In the genomic region with DNA sequence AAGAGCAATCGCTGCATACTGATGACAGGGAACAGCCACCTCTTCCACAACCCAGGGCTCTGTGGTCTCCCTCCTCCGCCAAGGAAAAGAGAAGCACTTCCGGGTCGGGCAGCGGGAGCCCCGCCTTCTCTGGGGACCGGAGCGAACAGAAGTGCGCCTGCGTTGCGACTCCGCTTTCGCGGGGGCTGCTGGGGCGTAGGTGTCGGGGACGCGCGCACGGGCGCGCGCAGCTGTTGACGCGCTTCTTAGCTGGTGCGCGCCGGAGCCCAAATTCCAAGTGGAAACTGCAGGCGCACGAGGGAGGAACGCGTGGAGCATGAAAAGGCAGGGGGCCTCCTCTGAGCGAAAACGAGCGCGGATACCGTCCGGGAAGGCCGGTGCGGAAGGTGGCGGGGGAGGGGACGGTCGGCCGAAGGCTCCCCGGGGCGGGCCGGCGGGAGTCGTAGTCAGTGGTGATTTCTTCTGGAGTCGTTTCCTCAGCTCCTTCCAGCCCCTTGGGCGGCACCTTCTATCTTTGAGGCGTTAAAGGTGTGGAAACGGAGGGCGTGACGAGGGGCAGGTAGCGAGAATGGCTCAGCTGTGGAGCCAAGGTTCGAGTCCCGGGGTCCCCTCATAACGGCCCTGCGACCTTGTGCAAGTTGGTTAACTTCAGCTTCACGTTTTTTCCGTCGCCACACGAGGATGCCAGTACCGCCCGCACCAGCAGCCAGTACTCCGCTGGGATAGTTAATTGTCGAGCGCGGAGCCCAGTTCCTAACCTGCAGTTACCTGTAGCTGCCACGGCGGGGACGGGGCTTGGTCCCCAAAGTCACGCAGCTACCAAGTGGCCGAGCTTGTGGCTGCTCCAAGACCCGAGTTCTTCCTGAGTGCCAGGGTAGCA, we compare ENCODE assay signal across 8 cellular contexts. TPM values are rescaled to one million over a fixed set of nuclear protein-coding genes. Genes with fewer than 3 reads are reported as not detected.
DNase-seq lines count a peak whose midpoint lies in the region; ATAC-seq and TF ChIP-seq lines count a peak whose summit lies in the region.

A gene (minus strand): TSS at position 95 of the 880 bp plus-strand sequence. CDS start 78 bp downstream, at position 17.
A gene with protein sequence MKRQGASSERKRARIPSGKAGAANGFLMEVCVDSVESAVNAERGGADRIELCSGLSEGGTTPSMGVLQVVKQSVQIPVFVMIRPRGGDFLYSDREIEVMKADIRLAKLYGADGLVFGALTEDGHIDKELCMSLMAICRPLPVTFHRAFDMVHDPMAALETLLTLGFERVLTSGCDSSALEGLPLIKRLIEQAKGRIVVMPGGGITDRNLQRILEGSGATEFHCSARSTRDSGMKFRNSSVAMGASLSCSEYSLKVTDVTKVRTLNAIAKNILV (plus strand): TSS at position 202 of the 880 bp plus-strand sequence. CDS start 115 bp downstream, at position 317.

- TF ChIP-seq EP300 in ovary (IDR thresholded peaks at IDR 0.05): no peak

- no peaks in the 10 kb centered on the region for H3K9me3 ChIP-seq in ovary
- no peaks in the 10 kb centered on the region for H3K9me3 ChIP-seq in thyroid gland

- no peaks in the 10 kb centered on the region for H3K36me3 ChIP-seq in ovary
- peaks cover 5 to 9% of the 10 kb centered on the region in 2 donors for H3K36me3 ChIP-seq in thyroid gland

- ATAC-seq in HG02763 (IDR thresholded peaks at IDR 0.05; ENCODE audit: unreplicated experiment) (peak; percentile 91), Right ventricle myocardium inferior (peak; percentile 99)

- TF ChIP-seq CTCF in GM12873 (IDR thresholded peaks at IDR 0.05; ENCODE audit: insufficient read depth, low read depth, low read length, missing control alignments) (peak; percentile 70), ovary (IDR thresholded peaks at IDR 0.05) (peak in 1 of 3 donors; percentile 25), thyroid gland (IDR thresholded peaks at IDR 0.05) (peak in 5 of 6 experiments; percentile 16 to 63 (median 36))

- peak; percentile 90 to 94 (median 91) for DNase-seq in NCI-H1417 (lab: John Stamatoyannopoulos, UW)
- DNase-seq in SW 1271 (lab: John Stamatoyannopoulos, UW): peak; percentile 75 to 83
- peak; percentile 85 for DNase-seq in activated naive CD8-positive, alpha-beta T cell treated with anti-CD3 and anti-CD28 coated beads, Interleukin-2, amount 50 U/mL, for 16 hours (ENCODE audit: low read depth, low spot score)
- DNase-seq in Right ventricle myocardium inferior (ENCODE audit: missing footprints): peak; percentile 98
- peak; percentile 96 to 99 (median 97) for DNase-seq in ovary
- DNase-seq in thyroid gland: peak; percentile 96 to 98

- peaks cover 6% of the 10 kb centered on the region for H3K4me1 ChIP-seq in ovary (ENCODE audit: insufficient read depth)
- H3K4me1 ChIP-seq in thyroid gland: peaks cover 6 to 13% of the 10 kb centered on the region in 2 donors

- intact Hi-C loops in Right ventricle myocardium inferior (cut with DNase I) (loop anchor here (5.0 kb wide), 2 partner anchors 110 to 300 kb away; a partner anchor contains a TSS), ovary (cut with DNase I) (loop anchor here in 1 of 4 donors (10.0 kb wide), 2 partner anchors 107 to 297 kb away; a partner anchor contains a TSS), thyroid gland (cut with DNase I) (no loop called here)

- H3K27ac ChIP-seq in ovary (peak within 1 kb of the TSS; percentile 82 to 91), thyroid gland (peak within 1 kb of the TSS; percentile 70 to 98 (median 92))

- H3K27me3 ChIP-seq in ovary (no peaks in the 10 kb centered on the region), thyroid gland (no peaks in the 10 kb centered on the region)

- H3K4me3 ChIP-seq in ovary (peak within 1 kb of the TSS; percentile 78), thyroid gland (replicated peaks in 1 of 3) (peak within 1 kb of the TSS; percentile 49 to 86 (median 66))

- WGBS in ovary, 3 donors: 0 to 1% (median 0%) methylated on average over 74 to 76 of the region's 76 CpGs
- 0 to 1% methylated on average over 58 to 59 of the region's 76 CpGs for WGBS in thyroid gland, 2 donors

- peak; percentile 60 for TF ChIP-seq POLR2A in ovary (IDR thresholded peaks at IDR 0.05)
- TF ChIP-seq POLR2A in thyroid gland (IDR thresholded peaks at IDR 0.05): peak; percentile 18 to 91

RNA-seq across cellular contexts. Expression of the first gene that starts in this region (rescaled TPM):
- total RNA-seq in Right ventricle myocardium inferior: 30.1 TPM
- total RNA-seq in ovary: 10 to 100 TPM; 25.2 to 39.7 (median 36.5) TPM
- polyA plus RNA-seq in ovary: 10 to 100 TPM; 19.1 to 40.6 TPM
- total RNA-seq in thyroid gland: 10 to 100 TPM; 30.3 to 63.9 (median 41.0) TPM

RNA-seq across cellular contexts. Expression of the second gene that starts in this region (rescaled TPM):
- total RNA-seq in Right ventricle myocardium inferior (37.2 TPM), ovary (10 to 100 TPM; 12.4 to 15.0 (median 13.9) TPM), thyroid gland (10 to 100 TPM; 18.6 to 25.7 (median 20.7) TPM)
- polyA plus RNA-seq in ovary: 10 to 100 TPM; 16.4 to 20.6 TPM

Comparison
In these comparisons a context has a peak if more than half of its experiments do, and no peak if none do; other contexts are left out.
1. Peak in every context shown above with its lines: DNase-seq, ATAC-seq, H3K4me3 ChIP-seq and H3K27ac ChIP-seq.